16 cellular contexts compared by ENCODE assay signal in genomic region chr17:67375761-67376160, GRCh38. TPM values are rescaled to one million over a fixed set of nuclear protein-coding genes. Genes with fewer than 3 reads are reported as not detected.
DNase-seq lines count a peak whose midpoint lies in the region; ATAC-seq, FAIRE-seq and TF ChIP-seq lines count a peak whose summit lies in the region.
"Had no signal": no experiment of that assay in that cellular context is flagged by ENCODE, and none has a peak within 500 bp of the region (broad histone marks: within the 10 kb centered on the region; RNA-seq: fewer than 3 reads in every experiment).

No MANE protein-coding gene starts in this region.

- peak overlapping the region; percentile 93 for H3K9ac ChIP-seq in astrocyte (ENCODE audit: low read length)

- no peak overlapping the region for H3K27ac ChIP-seq in astrocyte (ENCODE audit: low read depth, low read length)

- ATAC-seq in HG03571 (IDR thresholded peaks at IDR 0.05; ENCODE audit: unreplicated experiment) (no peak), HG02610 (IDR thresholded peaks at IDR 0.05; ENCODE audit: unreplicated experiment) (no peak)

- H3K36me3 Mint-ChIP-seq in activated T-cell treated with anti-CD3 and anti-CD28 coated beads, Interleukin-2, amount 50 U/mL, for 24 hours (ENCODE audit: low read depth): peaks cover 14% of the 10 kb centered on the region
- H3K36me3 Mint-ChIP-seq in HFFc6 (ENCODE audit: low read depth) (no peaks in the 10 kb centered on the region), astrocyte (ENCODE audit: low read depth, unreplicated experiment) (no peaks in the 10 kb centered on the region), neural crest cell (ENCODE audit: low read depth) (peaks cover 7% of the 10 kb centered on the region)

- no peak overlapping the region for H3K27ac Mint-ChIP-seq in activated T-cell treated with anti-CD3 and anti-CD28 coated beads, Interleukin-2, amount 50 U/mL, for 24 hours
- H3K27ac Mint-ChIP-seq in HFFc6 (peak overlapping the region; percentile 33; the same call in 1 of the 2 replicates), astrocyte (ENCODE audit: unreplicated experiment) (no peak overlapping the region), neural crest cell (ENCODE audit: unreplicated experiment) (no peak overlapping the region)

- no peaks in the 10 kb centered on the region for H3K9me3 Mint-ChIP-seq in activated T-cell treated with anti-CD3 and anti-CD28 coated beads, Interleukin-2, amount 50 U/mL, for 24 hours
- no peaks in the 10 kb centered on the region for H3K9me3 Mint-ChIP-seq in HFFc6
- H3K9me3 Mint-ChIP-seq in astrocyte (ENCODE audit: unreplicated experiment): no peaks in the 10 kb centered on the region
- H3K9me3 Mint-ChIP-seq in neural crest cell: no peaks in the 10 kb centered on the region

- peak overlapping the region; percentile 99 for H3K4me2 ChIP-seq in astrocyte (ENCODE audit: low read length)

- H3K4me3 ChIP-seq in astrocyte (ENCODE audit: insufficient read depth, low read depth, low read length): no peak overlapping the region

- peak overlapping the region; percentile 83 for H3K4me3 Mint-ChIP-seq in activated T-cell treated with anti-CD3 and anti-CD28 coated beads, Interleukin-2, amount 50 U/mL, for 24 hours
- peak overlapping the region; percentile 93 for H3K4me3 Mint-ChIP-seq in HFFc6
- no peak overlapping the region for H3K4me3 Mint-ChIP-seq in astrocyte (ENCODE audit: unreplicated experiment)
- peak overlapping the region; percentile 92 for H3K4me3 Mint-ChIP-seq in neural crest cell

- H2AFZ ChIP-seq in astrocyte (ENCODE audit: low read depth, low read length): no peak overlapping the region

- DNase-seq in activated T-cell treated with anti-CD3 and anti-CD28 coated beads, Interleukin-2, amount 50 U/mL, for 24 hours: no peak
- DNase-seq in activated T-cell treated with anti-CD3 and anti-CD28 coated beads, Interleukin-2, amount 50 U/mL, for 1 hour: no peak
- DNase-seq in HFFc6 (no peak), astrocyte (ENCODE audit: low read depth) (no peak), neural crest cell (ENCODE audit: low read depth, low spot score) (no peak), hepatic stellate cell (ENCODE audit: low spot score) (no peak)
- DNase-seq: dorsolateral prefrontal cortex, NCI-H146, NCI-H446 treated with DMSO at 0.1 percent for 48 hours, OCI-M1, stomach had no signal

- H3K4me1 ChIP-seq in astrocyte (ENCODE audit: insufficient read depth, low read length): peaks cover 18% of the 10 kb centered on the region

- FAIRE-seq in astrocyte (lab: Jason Lieb, UNC): no peak
- FAIRE-seq: D721Med, H1 had no signal

- no peak for TF ChIP-seq CTCF in HFFc6 (IDR thresholded peaks at IDR 0.05)
- TF ChIP-seq CTCF in astrocyte (IDR thresholded peaks at IDR 0.05; ENCODE audit: insufficient read depth, low read depth, low read length): no peak
- no peak for TF ChIP-seq CTCF in neural crest cell (conservative IDR thresholded peaks at IDR 0.05)

- H3K36me3 ChIP-seq in astrocyte (ENCODE audit: insufficient read depth, low read length): no peaks in the 10 kb centered on the region
- H3K36me3 ChIP-seq: ascending aorta, stomach had no signal

- H3K27me3 ChIP-seq in astrocyte (ENCODE audit: insufficient read depth, low read length): no peaks in the 10 kb centered on the region
- H3K27me3 ChIP-seq: ascending aorta, dorsolateral prefrontal cortex, stomach had no signal

- no peaks in the 10 kb centered on the region for H3K9me3 ChIP-seq in astrocyte (ENCODE audit: insufficient read depth, low read depth, low read length)
- H3K9me3 ChIP-seq: ascending aorta, stomach had no signal

- H4K20me1 ChIP-seq in astrocyte (ENCODE audit: insufficient read depth, low read length): no peaks in the 10 kb centered on the region

- H3K79me2 ChIP-seq in astrocyte (ENCODE audit: insufficient read depth, low read length): no peaks in the 10 kb centered on the region

- H3K27me3 Mint-ChIP-seq in activated T-cell treated with anti-CD3 and anti-CD28 coated beads, Interleukin-2, amount 50 U/mL, for 24 hours: no peaks in the 10 kb centered on the region
- H3K27me3 Mint-ChIP-seq in HFFc6 (ENCODE audit: insufficient read depth) (no peaks in the 10 kb centered on the region; the same call in 1 of the 2 replicates), astrocyte (ENCODE audit: low read depth, unreplicated experiment) (no peaks in the 10 kb centered on the region), neural crest cell (ENCODE audit: low read depth) (no peaks in the 10 kb centered on the region)

- peaks cover 38% of the 10 kb centered on the region for H3K4me1 Mint-ChIP-seq in activated T-cell treated with anti-CD3 and anti-CD28 coated beads, Interleukin-2, amount 50 U/mL, for 24 hours (ENCODE audit: low read depth)
- H3K4me1 Mint-ChIP-seq in HFFc6 (ENCODE audit: low read depth) (peaks cover 41% of the 10 kb centered on the region), astrocyte (ENCODE audit: low read depth, unreplicated experiment) (peaks cover 5% of the 10 kb centered on the region), neural crest cell (peaks cover 24% of the 10 kb centered on the region)

RNA-seq across cellular contexts. Expression of gene PITPNC1, which starts 1.3 kb away (rescaled TPM):
- 10 to 100 TPM in 1 of 6 experiments, 1 to 10 TPM in 5; 6.9 to 11.1 (median 7.7) TPM for total RNA-seq in HFFc6 (2021; fragmentation: NEBNext Ultra II Directional; extraction: Animal tissue kit (Norgen Biotek cat#: 25700))
- total RNA-seq in astrocyte: 10.1 and 12.4 TPM in 2 replicates
- total RNA-seq in neural crest cell: 21.5 and 21.9 TPM in 2 replicates

RNA-seq across cellular contexts. Expression of gene PSMD12, which starts 9.4 kb away (rescaled TPM):
- total RNA-seq in HFFc6 (2021; fragmentation: NEBNext Ultra II Directional; extraction: Animal tissue kit (Norgen Biotek cat#: 25700)): 10 to 100 TPM; 62.3 to 74.4 (median 73.2) TPM
- total RNA-seq in astrocyte (67.6 and 74.1 TPM in 2 replicates), neural crest cell (54.7 and 55.6 TPM in 2 replicates)
